ENCODE assay signal across 9 cellular contexts in the genomic region with DNA sequence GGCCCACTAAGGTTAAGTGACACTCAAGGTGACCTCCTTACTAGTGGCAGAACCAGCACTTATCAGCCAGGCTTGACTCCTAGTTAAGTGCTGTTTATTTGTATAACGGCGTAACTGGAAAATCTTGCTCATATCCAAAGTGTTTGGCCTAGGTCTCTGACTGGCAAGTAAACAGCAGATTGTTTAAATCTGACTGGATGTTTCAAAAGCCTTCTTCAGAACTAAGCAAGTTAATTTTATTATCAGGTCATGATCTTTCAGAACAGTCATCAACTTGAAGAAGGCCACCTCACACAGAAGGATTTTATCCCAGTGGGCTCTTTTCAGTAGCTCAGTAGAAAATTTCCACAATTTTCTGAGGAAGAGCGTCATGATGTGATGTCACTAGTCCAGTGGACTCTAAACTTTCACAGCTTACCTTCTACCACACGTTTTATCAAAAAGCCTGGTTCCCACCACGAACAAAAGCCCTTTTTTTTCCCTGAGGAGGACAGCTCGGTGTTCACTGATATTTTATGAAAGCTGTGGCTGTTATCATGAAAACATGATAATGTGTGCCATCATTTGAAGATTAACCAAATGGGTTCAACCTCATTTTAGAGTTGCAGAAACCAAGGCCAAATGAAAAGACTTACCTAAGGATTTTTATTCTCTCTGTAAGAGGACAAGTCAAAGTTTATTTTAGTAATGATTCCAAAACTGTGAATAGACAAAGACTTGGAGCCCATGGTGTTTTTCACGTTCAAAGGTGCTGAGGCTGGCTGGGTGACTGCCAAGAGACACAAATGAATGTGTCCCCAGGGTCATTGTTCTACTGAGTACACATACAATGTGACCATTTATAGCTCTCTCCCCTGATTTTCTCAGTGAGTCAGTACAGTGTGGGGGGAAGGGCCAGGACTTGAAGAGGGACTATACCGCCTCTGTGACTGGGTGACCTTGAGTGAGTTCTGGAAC. TPM values are rescaled to one million over a fixed set of nuclear protein-coding genes. Genes with fewer than 3 reads are reported as not detected.
DNase-seq lines count a peak whose midpoint lies in the region; ATAC-seq lines count a peak whose summit lies in the region.
"Had no signal": no experiment of that assay in that cellular context is flagged by ENCODE, and none has a peak within 500 bp of the region (broad histone marks: within the 10 kb centered on the region; RNA-seq: fewer than 3 reads in every experiment).

No MANE protein-coding gene starts in this region.

- no peak overlapping the region for H3K27ac Mint-ChIP-seq in activated naive CD4-positive, alpha-beta T cell treated with anti-CD3 and anti-CD28 coated beads, Interleukin-2, amount 50 U/mL, for 72 hours
- H3K27ac Mint-ChIP-seq: T-helper 1 cell treated with Interleukin-12 subunit alpha and Interleukin-12 subunit beta and Interleukin-4 antibody, amounts not matched to agents 30 μg/mL and 1 μg/mL, for 36 hours had no signal

- H3K36me3 Mint-ChIP-seq in activated naive CD4-positive, alpha-beta T cell treated with anti-CD3 and anti-CD28 coated beads, Interleukin-2, amount 50 U/mL, for 72 hours, result no peaks in the 10 kb centered on the region

- intact Hi-C loops in posterior cingulate gyrus (cut with DNase I), result no loop called here

- no peak for ATAC-seq in HG02973 (IDR thresholded peaks at IDR 0.05; ENCODE audit: unreplicated experiment)
- no peak for ATAC-seq in activated naive CD4-positive, alpha-beta T cell treated with anti-CD3 and anti-CD28 coated beads, Interleukin-2, amount 50 U/mL, for 72 hours

- no peaks in the 10 kb centered on the region for H3K9me3 Mint-ChIP-seq in activated naive CD4-positive, alpha-beta T cell treated with anti-CD3 and anti-CD28 coated beads, Interleukin-2, amount 50 U/mL, for 72 hours
- H3K9me3 Mint-ChIP-seq: T-helper 1 cell treated with Interleukin-12 subunit alpha and Interleukin-12 subunit beta and Interleukin-4 antibody, amounts not matched to agents 30 μg/mL and 1 μg/mL, for 36 hours had no signal

- DNase-seq in EH (ENCODE audit: low read depth) (peak; percentile 97), NCI-H748 treated with DMSO at 0.1 percent for 48 hours (lab: John Stamatoyannopoulos, UW) (peak; percentile 96), fibroblast of peridontal ligament (ENCODE audit: extremely low read depth) (peak; percentile 89), posterior cingulate gyrus (peak in 6 of 10 donors; percentile 25 to 85 (median 52)), cerebellar cortex (ENCODE audit: low spot score) (no peak)
- DNase-seq in activated CD8-positive, alpha-beta memory T cell treated with anti-CD3 and anti-CD28 coated beads, Interleukin-2, amount 50 U/mL, for 4 hours, result no peak
- no peak for DNase-seq in activated naive CD4-positive, alpha-beta T cell treated with anti-CD3 and anti-CD28 coated beads, Interleukin-2, amount 50 U/mL, for 72 hours (ENCODE audit: low spot score in 2 of 2)

RNA-seq across cellular contexts. Expression of a gene that starts 9.1 kb away (rescaled TPM):
- total RNA-seq in activated naive CD4-positive, alpha-beta T cell treated with anti-CD3 and anti-CD28 coated beads, Interleukin-2, amount 50 U/mL, for 72 hours, result not detected

Comparison
In these comparisons a context has a peak if more than half of its experiments do, and no peak if none do; other contexts are left out.
1. DNase-seq: peak in EH (single experiment), NCI-H748 treated with DMSO at 0.1 percent for 48 hours (single experiment), fibroblast of peridontal ligament (single experiment) and posterior cingulate gyrus (6 of 10); none in activated CD8-positive, alpha-beta memory T cell treated with anti-CD3 and anti-CD28 coated beads, Interleukin-2, amount 50 U/mL, for 4 hours (single experiment), activated naive CD4-positive, alpha-beta T cell treated with anti-CD3 and anti-CD28 coated beads, Interleukin-2, amount 50 U/mL, for 72 hours (0 of 2) and cerebellar cortex (single experiment).